12 cellular contexts compared by ENCODE assay signal in genomic region chr19:3818479-3818878, GRCh38. TPM values are rescaled to one million over a fixed set of nuclear protein-coding genes. Genes with fewer than 3 reads are reported as not detected.
A peak's percentile ranks its signal among the peaks of the same experiment; 100 is the strongest.
DNase-seq lines count a peak whose midpoint lies in the region; ATAC-seq and TF ChIP-seq lines count a peak whose summit lies in the region.
"Had no signal": no experiment of that assay in that cellular context is flagged by ENCODE, and none has a peak within 500 bp of the region (broad histone marks: within the 10 kb centered on the region; RNA-seq: fewer than 3 reads in every experiment).

No MANE protein-coding gene starts in this region.

- H3K18ac ChIP-seq in mesenchymal stem cell (ENCODE audit: low read depth in 1 of 2, low read length in 2 of 2): no peak overlapping the region

- no peak overlapping the region for H2BK120ac ChIP-seq in mesenchymal stem cell (ENCODE audit: low read depth, low read length)

- no peak overlapping the region for H2BK12ac ChIP-seq in mesenchymal stem cell (ENCODE audit: low read length in 2 of 2)

- H3K4me3 Mint-ChIP-seq in activated T-helper 1 cell treated with anti-CD3 and anti-CD28 coated beads, Interleukin-12 subunit alpha, Interleukin-12 subunit beta, Interleukin-2, Interleukin-4 antibody, amounts not matched to agents 30 ng/mL and 10 ng/mL and 1 ng/mL, durations not matched to agents 14 hours and 24 hours and 36 hours: no peak overlapping the region

- H3K14ac ChIP-seq in mesenchymal stem cell (ENCODE audit: low read length in 2 of 2): no peak overlapping the region

- no peak overlapping the region for H3K27ac ChIP-seq in mesenchymal stem cell (ENCODE audit: low read length, poor library complexity, severe bottlenecking)
- H3K27ac ChIP-seq: skin epidermis had no signal

- H3K4me1 ChIP-seq in mesenchymal stem cell (ENCODE audit: control insufficient read depth, insufficient read depth, low read depth, low read length): peaks cover 2% of the 10 kb centered on the region

- H3K27ac Mint-ChIP-seq in activated T-helper 1 cell treated with anti-CD3 and anti-CD28 coated beads, Interleukin-12 subunit alpha, Interleukin-12 subunit beta, Interleukin-2, Interleukin-4 antibody, amounts not matched to agents 30 ng/mL and 10 ng/mL and 1 ng/mL, durations not matched to agents 14 hours and 24 hours and 36 hours: peak overlapping the region; percentile 9

- peak overlapping the region; percentile 28 for H3K9ac ChIP-seq in mesenchymal stem cell (ENCODE audit: low read length)

- H4K8ac ChIP-seq in mesenchymal stem cell (ENCODE audit: low read length): no peak overlapping the region

- H3K9me3 ChIP-seq in mesenchymal stem cell (ENCODE audit: control insufficient read depth, low read length): no peaks in the 10 kb centered on the region

- no peak overlapping the region for H2AFZ ChIP-seq in mesenchymal stem cell (ENCODE audit: low read depth, low read length)

- intact Hi-C loops in activated T-helper 1 cell treated with anti-CD3 and anti-CD28 coated beads, Interleukin-12 subunit alpha, Interleukin-12 subunit beta, Interleukin-2, Interleukin-4 antibody, amounts not matched to agents 30 ng/mL and 10 ng/mL and 1 ng/mL, durations not matched to agents 14 hours and 24 hours and 36 hours (cut with micrococcal nuclease): loop anchor here (1.0 kb wide), 2 partner anchors 22 to 56 kb away; partner anchors contain the start of gene MRPL54

- WGBS in mesenchymal stem cell: 62% methylated on average over 12 of the region's 12 CpGs

- ATAC-seq in HG03565 (IDR thresholded peaks at IDR 0.05; ENCODE audit: unreplicated experiment): no peak

- H3K27me3 Mint-ChIP-seq in activated T-helper 1 cell treated with anti-CD3 and anti-CD28 coated beads, Interleukin-12 subunit alpha, Interleukin-12 subunit beta, Interleukin-2, Interleukin-4 antibody, amounts not matched to agents 30 ng/mL and 10 ng/mL and 1 ng/mL, durations not matched to agents 14 hours and 24 hours and 36 hours (ENCODE audit: insufficient read depth): no peaks in the 10 kb centered on the region

- no peak overlapping the region for H3K23ac ChIP-seq in mesenchymal stem cell (ENCODE audit: low read length in 2 of 2)

- no peak overlapping the region for H2BK15ac ChIP-seq in mesenchymal stem cell (ENCODE audit: low read depth, poor library complexity, severe bottlenecking)

- peaks cover 27% of the 10 kb centered on the region for H3K4me1 Mint-ChIP-seq in activated T-helper 1 cell treated with anti-CD3 and anti-CD28 coated beads, Interleukin-12 subunit alpha, Interleukin-12 subunit beta, Interleukin-2, Interleukin-4 antibody, amounts not matched to agents 30 ng/mL and 10 ng/mL and 1 ng/mL, durations not matched to agents 14 hours and 24 hours and 36 hours (ENCODE audit: low read depth)

- no peaks in the 10 kb centered on the region for H3K36me3 ChIP-seq in mesenchymal stem cell (ENCODE audit: control insufficient read depth in 1 of 2, insufficient read depth in 2 of 2, low read depth in 1 of 2, low read length in 2 of 2)

- peaks cover 18 to 53% of the 10 kb centered on the region in 2 experiments for H3K27me3 ChIP-seq in mesenchymal stem cell (ENCODE audit: control insufficient read depth in 1 of 2, insufficient read depth in 1 of 2, low read length in 2 of 2)

- H3K4ac ChIP-seq in mesenchymal stem cell (ENCODE audit: low read depth in 1 of 2, low read length in 2 of 2): no peak overlapping the region

- no peaks in the 10 kb centered on the region for H3K9me3 Mint-ChIP-seq in activated T-helper 1 cell treated with anti-CD3 and anti-CD28 coated beads, Interleukin-12 subunit alpha, Interleukin-12 subunit beta, Interleukin-2, Interleukin-4 antibody, amounts not matched to agents 30 ng/mL and 10 ng/mL and 1 ng/mL, durations not matched to agents 14 hours and 24 hours and 36 hours

- H2BK5ac ChIP-seq in mesenchymal stem cell (ENCODE audit: low read depth, low read length, poor library complexity, severe bottlenecking): no peak overlapping the region

- no peak overlapping the region for H2AK5ac ChIP-seq in mesenchymal stem cell (ENCODE audit: low read length, severe bottlenecking)

- H3K79me1 ChIP-seq in mesenchymal stem cell (replicated peaks; ENCODE audit: low read length, poor library complexity, severe bottlenecking): no peaks in the 10 kb centered on the region

- no peak overlapping the region for H3K4me2 ChIP-seq in mesenchymal stem cell (ENCODE audit: low read length, poor library complexity, severe bottlenecking)

- DNase-seq in AG08396 (ENCODE audit: low spot score) (peak; percentile 57), GM04504 (ENCODE audit: low read depth) (peak; percentile 17), mesenchymal stem cell (peak; percentile 5), GOT3 (lab: John Stamatoyannopoulos, UW) (no peak), erythroblast (lab: John Stamatoyannopoulos, UW) (no peak), SIG-M5 treated with dmso at 0.1 percent for 504 hours (lab: John Stamatoyannopoulos, UW; ENCODE audit: unreplicated experiment) (no peak)
- DNase-seq in activated T-helper 1 cell treated with anti-CD3 and anti-CD28 coated beads, Interleukin-12 subunit alpha, Interleukin-12 subunit beta, Interleukin-2, Interleukin-4 antibody, amounts not matched to agents 30 ng/mL and 10 ng/mL and 1 ng/mL, durations not matched to agents 14 hours and 24 hours and 36 hours (ENCODE audit: low spot score): no peak
- DNase-seq: kidney glomerular epithelial cell had no signal

- no peaks in the 10 kb centered on the region for H3K36me3 Mint-ChIP-seq in activated T-helper 1 cell treated with anti-CD3 and anti-CD28 coated beads, Interleukin-12 subunit alpha, Interleukin-12 subunit beta, Interleukin-2, Interleukin-4 antibody, amounts not matched to agents 30 ng/mL and 10 ng/mL and 1 ng/mL, durations not matched to agents 14 hours and 24 hours and 36 hours (ENCODE audit: low read depth)

- H3K4me3 ChIP-seq in mesenchymal stem cell (ENCODE audit: insufficient read depth in 1 of 2, low read depth in 1 of 2, low read length in 2 of 2): no peak overlapping the region
- H3K4me3 ChIP-seq: skin epidermis had no signal

- H4K91ac ChIP-seq in mesenchymal stem cell (ENCODE audit: low read length): no peak overlapping the region

- no peak for TF ChIP-seq POLR2A in erythroblast (IDR thresholded peaks at IDR 0.05; ENCODE audit: low read length)

RNA-seq across cellular contexts. Expression of gene MATK, which starts 32.3 kb away (rescaled TPM):
- 21.5 and 24.3 TPM in 2 replicates for total RNA-seq in activated T-helper 1 cell treated with anti-CD3 and anti-CD28 coated beads, Interleukin-12 subunit alpha, Interleukin-12 subunit beta, Interleukin-2, Interleukin-4 antibody, amounts not matched to agents 30 ng/mL and 10 ng/mL and 1 ng/mL, durations not matched to agents 14 hours and 24 hours and 36 hours
- not detected for polyA plus RNA-seq in mesenchymal stem cell (2013, experiment 1 of 2)
- polyA plus RNA-seq in mesenchymal stem cell (2013, experiment 2 of 2): not detected

RNA-seq across cellular contexts. Expression of gene RAX2, which starts 46.5 kb away (rescaled TPM):
- not detected in 2 replicates for total RNA-seq in activated T-helper 1 cell treated with anti-CD3 and anti-CD28 coated beads, Interleukin-12 subunit alpha, Interleukin-12 subunit beta, Interleukin-2, Interleukin-4 antibody, amounts not matched to agents 30 ng/mL and 10 ng/mL and 1 ng/mL, durations not matched to agents 14 hours and 24 hours and 36 hours
- not detected for polyA plus RNA-seq in mesenchymal stem cell (2013, experiment 1 of 2)
- not detected for polyA plus RNA-seq in mesenchymal stem cell (2013, experiment 2 of 2)
- total RNA-seq: G401; T-helper 2 cell treated with Interferon-gamma antibody and Interleukin-4, amounts not matched to agents 100 ng/mL and 5 ng/mL, for 36 hours had no signal

RNA-seq across cellular contexts. Expression of gene ZFR2, which starts 50.4 kb away (rescaled TPM):
- 0.39 TPM in 1 of 2 replicates, not detected in the other for total RNA-seq in activated T-helper 1 cell treated with anti-CD3 and anti-CD28 coated beads, Interleukin-12 subunit alpha, Interleukin-12 subunit beta, Interleukin-2, Interleukin-4 antibody, amounts not matched to agents 30 ng/mL and 10 ng/mL and 1 ng/mL, durations not matched to agents 14 hours and 24 hours and 36 hours
- not detected for polyA plus RNA-seq in mesenchymal stem cell (2013, experiment 1 of 2)
- not detected for polyA plus RNA-seq in mesenchymal stem cell (2013, experiment 2 of 2)

RNA-seq across cellular contexts. Expression of gene MRPL54, which starts 56.0 kb away (rescaled TPM):
- total RNA-seq in activated T-helper 1 cell treated with anti-CD3 and anti-CD28 coated beads, Interleukin-12 subunit alpha, Interleukin-12 subunit beta, Interleukin-2, Interleukin-4 antibody, amounts not matched to agents 30 ng/mL and 10 ng/mL and 1 ng/mL, durations not matched to agents 14 hours and 24 hours and 36 hours: 88.2 and 94.7 TPM in 2 replicates
- polyA plus RNA-seq in mesenchymal stem cell (2013, experiment 1 of 2): 54.1 TPM
- 56.4 TPM for polyA plus RNA-seq in mesenchymal stem cell (2013, experiment 2 of 2)

RNA-seq across cellular contexts. Expression of gene APBA3, which starts 57.0 kb away (rescaled TPM):
- total RNA-seq in activated T-helper 1 cell treated with anti-CD3 and anti-CD28 coated beads, Interleukin-12 subunit alpha, Interleukin-12 subunit beta, Interleukin-2, Interleukin-4 antibody, amounts not matched to agents 30 ng/mL and 10 ng/mL and 1 ng/mL, durations not matched to agents 14 hours and 24 hours and 36 hours: 45.4 and 48.9 TPM in 2 replicates
- polyA plus RNA-seq in mesenchymal stem cell (2013, experiment 1 of 2): 12.8 TPM
- polyA plus RNA-seq in mesenchymal stem cell (2013, experiment 2 of 2): 13.3 TPM

Comparison
In these comparisons a context has a peak if more than half of its experiments do, and no peak if none do; other contexts are left out.
1. DNase-seq: peak in AG08396 (single experiment), GM04504 (single experiment) and mesenchymal stem cell (single experiment); none in activated T-helper 1 cell treated with anti-CD3 and anti-CD28 coated beads, Interleukin-12 subunit alpha, Interleukin-12 subunit beta, Interleukin-2, Interleukin-4 antibody, amounts not matched to agents 30 ng/mL and 10 ng/mL and 1 ng/mL, durations not matched to agents 14 hours and 24 hours and 36 hours (single experiment), GOT3 (single experiment), erythroblast (0 of 2) and SIG-M5 treated with dmso at 0.1 percent for 504 hours (single experiment).